Comparison of ENCODE assay signal across 1 cellular context in the genomic region with DNA sequence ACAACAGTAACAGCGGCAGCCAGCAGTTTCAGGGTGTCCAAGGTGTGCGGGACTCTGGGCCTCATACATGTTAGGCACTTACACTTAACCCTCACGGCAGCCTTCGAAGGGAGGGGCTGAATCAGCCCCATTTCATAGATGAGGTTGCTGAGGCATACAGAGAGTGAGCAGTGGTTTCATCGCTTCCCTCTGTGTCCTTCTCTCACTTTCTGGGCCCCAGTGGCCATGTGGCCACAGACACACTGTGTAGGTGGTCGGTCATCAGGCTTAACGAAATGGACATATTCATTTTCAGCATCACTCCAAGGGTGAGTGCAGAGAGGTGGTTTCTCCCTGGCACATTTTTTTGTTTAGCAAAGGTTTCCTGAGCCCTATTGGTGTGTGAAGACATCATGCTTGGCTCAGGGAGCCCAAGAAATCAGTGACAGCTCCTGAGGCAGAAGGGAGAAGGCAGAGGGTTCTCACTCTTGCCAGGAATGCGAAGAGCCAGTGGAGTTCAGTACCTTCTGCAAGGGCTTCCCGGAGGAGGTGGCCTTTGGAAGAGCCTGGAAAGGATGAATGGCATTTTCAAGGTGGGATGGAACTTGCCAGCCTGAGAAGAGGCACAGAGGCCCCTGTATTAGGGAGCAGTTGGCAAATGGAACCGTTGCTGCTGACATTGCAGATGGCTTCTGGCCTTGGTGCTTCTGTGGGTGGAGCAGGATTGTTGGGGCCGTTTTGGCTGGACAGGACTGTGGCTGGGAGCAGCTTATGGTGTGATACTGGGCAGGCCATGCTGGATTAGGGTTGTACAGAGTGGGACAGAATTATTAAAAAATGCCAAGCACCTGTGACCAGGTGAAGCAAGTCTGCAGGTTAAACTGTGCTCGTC.
TF ChIP-seq lines count a peak whose summit lies in the region.

No MANE protein-coding gene starts in this region.

TF ChIP-seq in GM12878, 131 proteins besides CTCF, POLR2A, EP300 and RAD21 (continued from another document):
- TF ChIP-seq, protein P1, sequence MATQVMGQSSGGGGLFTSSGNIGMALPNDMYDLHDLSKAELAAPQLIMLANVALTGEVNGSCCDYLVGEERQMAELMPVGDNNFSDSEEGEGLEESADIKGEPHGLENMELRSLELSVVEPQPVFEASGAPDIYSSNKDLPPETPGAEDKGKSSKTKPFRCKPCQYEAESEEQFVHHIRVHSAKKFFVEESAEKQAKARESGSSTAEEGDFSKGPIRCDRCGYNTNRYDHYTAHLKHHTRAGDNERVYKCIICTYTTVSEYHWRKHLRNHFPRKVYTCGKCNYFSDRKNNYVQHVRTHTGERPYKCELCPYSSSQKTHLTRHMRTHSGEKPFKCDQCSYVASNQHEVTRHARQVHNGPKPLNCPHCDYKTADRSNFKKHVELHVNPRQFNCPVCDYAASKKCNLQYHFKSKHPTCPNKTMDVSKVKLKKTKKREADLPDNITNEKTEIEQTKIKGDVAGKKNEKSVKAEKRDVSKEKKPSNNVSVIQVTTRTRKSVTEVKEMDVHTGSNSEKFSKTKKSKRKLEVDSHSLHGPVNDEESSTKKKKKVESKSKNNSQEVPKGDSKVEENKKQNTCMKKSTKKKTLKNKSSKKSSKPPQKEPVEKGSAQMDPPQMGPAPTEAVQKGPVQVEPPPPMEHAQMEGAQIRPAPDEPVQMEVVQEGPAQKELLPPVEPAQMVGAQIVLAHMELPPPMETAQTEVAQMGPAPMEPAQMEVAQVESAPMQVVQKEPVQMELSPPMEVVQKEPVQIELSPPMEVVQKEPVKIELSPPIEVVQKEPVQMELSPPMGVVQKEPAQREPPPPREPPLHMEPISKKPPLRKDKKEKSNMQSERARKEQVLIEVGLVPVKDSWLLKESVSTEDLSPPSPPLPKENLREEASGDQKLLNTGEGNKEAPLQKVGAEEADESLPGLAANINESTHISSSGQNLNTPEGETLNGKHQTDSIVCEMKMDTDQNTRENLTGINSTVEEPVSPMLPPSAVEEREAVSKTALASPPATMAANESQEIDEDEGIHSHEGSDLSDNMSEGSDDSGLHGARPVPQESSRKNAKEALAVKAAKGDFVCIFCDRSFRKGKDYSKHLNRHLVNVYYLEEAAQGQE (IDR thresholded peaks at IDR 0.05; ENCODE audit: low read depth, low read length), result no peak
- TF ChIP-seq, protein P2, sequence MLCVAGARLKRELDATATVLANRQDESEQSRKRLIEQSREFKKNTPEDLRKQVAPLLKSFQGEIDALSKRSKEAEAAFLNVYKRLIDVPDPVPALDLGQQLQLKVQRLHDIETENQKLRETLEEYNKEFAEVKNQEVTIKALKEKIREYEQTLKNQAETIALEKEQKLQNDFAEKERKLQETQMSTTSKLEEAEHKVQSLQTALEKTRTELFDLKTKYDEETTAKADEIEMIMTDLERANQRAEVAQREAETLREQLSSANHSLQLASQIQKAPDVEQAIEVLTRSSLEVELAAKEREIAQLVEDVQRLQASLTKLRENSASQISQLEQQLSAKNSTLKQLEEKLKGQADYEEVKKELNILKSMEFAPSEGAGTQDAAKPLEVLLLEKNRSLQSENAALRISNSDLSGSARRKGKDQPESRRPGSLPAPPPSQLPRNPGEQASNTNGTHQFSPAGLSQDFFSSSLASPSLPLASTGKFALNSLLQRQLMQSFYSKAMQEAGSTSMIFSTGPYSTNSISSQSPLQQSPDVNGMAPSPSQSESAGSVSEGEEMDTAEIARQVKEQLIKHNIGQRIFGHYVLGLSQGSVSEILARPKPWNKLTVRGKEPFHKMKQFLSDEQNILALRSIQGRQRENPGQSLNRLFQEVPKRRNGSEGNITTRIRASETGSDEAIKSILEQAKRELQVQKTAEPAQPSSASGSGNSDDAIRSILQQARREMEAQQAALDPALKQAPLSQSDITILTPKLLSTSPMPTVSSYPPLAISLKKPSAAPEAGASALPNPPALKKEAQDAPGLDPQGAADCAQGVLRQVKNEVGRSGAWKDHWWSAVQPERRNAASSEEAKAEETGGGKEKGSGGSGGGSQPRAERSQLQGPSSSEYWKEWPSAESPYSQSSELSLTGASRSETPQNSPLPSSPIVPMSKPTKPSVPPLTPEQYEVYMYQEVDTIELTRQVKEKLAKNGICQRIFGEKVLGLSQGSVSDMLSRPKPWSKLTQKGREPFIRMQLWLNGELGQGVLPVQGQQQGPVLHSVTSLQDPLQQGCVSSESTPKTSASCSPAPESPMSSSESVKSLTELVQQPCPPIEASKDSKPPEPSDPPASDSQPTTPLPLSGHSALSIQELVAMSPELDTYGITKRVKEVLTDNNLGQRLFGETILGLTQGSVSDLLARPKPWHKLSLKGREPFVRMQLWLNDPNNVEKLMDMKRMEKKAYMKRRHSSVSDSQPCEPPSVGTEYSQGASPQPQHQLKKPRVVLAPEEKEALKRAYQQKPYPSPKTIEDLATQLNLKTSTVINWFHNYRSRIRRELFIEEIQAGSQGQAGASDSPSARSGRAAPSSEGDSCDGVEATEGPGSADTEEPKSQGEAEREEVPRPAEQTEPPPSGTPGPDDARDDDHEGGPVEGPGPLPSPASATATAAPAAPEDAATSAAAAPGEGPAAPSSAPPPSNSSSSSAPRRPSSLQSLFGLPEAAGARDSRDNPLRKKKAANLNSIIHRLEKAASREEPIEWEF (IDR thresholded peaks at IDR 0.05; ENCODE audit: insufficient replicate concordance, low read depth, low read length), result no peak
- TF ChIP-seq, protein P3, sequence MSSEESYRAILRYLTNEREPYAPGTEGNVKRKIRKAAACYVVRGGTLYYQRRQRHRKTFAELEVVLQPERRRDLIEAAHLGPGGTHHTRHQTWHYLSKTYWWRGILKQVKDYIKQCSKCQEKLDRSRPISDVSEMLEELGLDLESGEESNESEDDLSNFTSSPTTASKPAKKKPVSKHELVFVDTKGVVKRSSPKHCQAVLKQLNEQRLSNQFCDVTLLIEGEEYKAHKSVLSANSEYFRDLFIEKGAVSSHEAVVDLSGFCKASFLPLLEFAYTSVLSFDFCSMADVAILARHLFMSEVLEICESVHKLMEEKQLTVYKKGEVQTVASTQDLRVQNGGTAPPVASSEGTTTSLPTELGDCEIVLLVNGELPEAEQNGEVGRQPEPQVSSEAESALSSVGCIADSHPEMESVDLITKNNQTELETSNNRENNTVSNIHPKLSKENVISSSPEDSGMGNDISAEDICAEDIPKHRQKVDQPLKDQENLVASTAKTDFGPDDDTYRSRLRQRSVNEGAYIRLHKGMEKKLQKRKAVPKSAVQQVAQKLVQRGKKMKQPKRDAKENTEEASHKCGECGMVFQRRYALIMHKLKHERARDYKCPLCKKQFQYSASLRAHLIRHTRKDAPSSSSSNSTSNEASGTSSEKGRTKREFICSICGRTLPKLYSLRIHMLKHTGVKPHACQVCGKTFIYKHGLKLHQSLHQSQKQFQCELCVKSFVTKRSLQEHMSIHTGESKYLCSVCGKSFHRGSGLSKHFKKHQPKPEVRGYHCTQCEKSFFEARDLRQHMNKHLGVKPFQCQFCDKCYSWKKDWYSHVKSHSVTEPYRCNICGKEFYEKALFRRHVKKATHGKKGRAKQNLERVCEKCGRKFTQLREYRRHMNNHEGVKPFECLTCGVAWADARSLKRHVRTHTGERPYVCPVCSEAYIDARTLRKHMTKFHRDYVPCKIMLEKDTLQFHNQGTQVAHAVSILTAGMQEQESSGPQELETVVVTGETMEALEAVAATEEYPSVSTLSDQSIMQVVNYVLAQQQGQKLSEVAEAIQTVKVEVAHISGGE (CRISPR knock-in tag; IDR thresholded peaks at IDR 0.05), result no peak
- TF ChIP-seq POLR2AphosphoS2 (IDR thresholded peaks at IDR 0.05; ENCODE audit: low read depth, low read length) (no peak), CBFB (IDR thresholded peaks at IDR 0.05; ENCODE audit: low read depth) (peak; percentile 98), MYC (IDR thresholded peaks at IDR 0.05; ENCODE audit: insufficient read depth, insufficient read length, insufficient replicate concordance, low read length, severe bottlenecking) (peak; percentile 57), CREB1 (IDR thresholded peaks at IDR 0.05; ENCODE audit: low read depth) (peak; percentile 44; the same call in 1 of the 2 replicates), ZBED1 (IDR thresholded peaks at IDR 0.05; ENCODE audit: borderline replicate concordance) (peak; percentile 83; the same call in 1 of the 2 replicates), GATAD2B (conservative IDR thresholded peaks at IDR 0.05; ENCODE audit: low read depth) (peak; percentile 79), BMI1 (IDR thresholded peaks at IDR 0.05; ENCODE audit: borderline replicate concordance) (no peak; the same call in 1 of the 2 replicates), ATF7 (IDR thresholded peaks at IDR 0.05; ENCODE audit: low read depth) (peak; percentile 74), RFX5 (IDR thresholded peaks at IDR 0.05; ENCODE audit: low read depth, low read length) (no peak), SKIL (IDR thresholded peaks at IDR 0.05; ENCODE audit: low read depth, poor library complexity, severe bottlenecking) (peak; percentile 62), NR2C2 (IDR thresholded peaks at IDR 0.05; ENCODE audit: borderline replicate concordance, control insufficient read depth, insufficient read length, low read depth) (no peak), NRF1 (conservative IDR thresholded peaks at IDR 0.05; ENCODE audit: low read depth, low read length) (no peak), SRF (IDR thresholded peaks at IDR 0.05; ENCODE audit: low read depth in 2 of 2, low read length in 2 of 2) (no peak), MEF2B (IDR thresholded peaks at IDR 0.05; ENCODE audit: partially characterized antibody, poor library complexity, severe bottlenecking) (peak; percentile 22), RCOR1 (conservative IDR thresholded peaks at IDR 0.05; ENCODE audit: low read depth, low read length) (peak; percentile 72), IKZF2 (IDR thresholded peaks at IDR 0.05) (peak; percentile 93 to 94), POU2F2 (IDR thresholded peaks at IDR 0.05; ENCODE audit: borderline replicate concordance, low read depth, low read length) (peak; percentile 91), MTA3 (IDR thresholded peaks at IDR 0.05; ENCODE audit: borderline replicate concordance, low read length) (peak; percentile 52; the same call in 1 of the 2 replicates), TARDBP (IDR thresholded peaks at IDR 0.05; ENCODE audit: borderline replicate concordance) (0 out of 2 replicates have a peak, but pooled peaks have one; percentile 53), RB1 (IDR thresholded peaks at IDR 0.05; ENCODE audit: borderline replicate concordance) (no peak), HDAC2 (IDR thresholded peaks at IDR 0.05) (peak; percentile 64; the same call in 1 of the 2 replicates), IRF4 (IDR thresholded peaks at IDR 0.05; ENCODE audit: low read depth, low read length) (peak; percentile 99), HDGF (IDR thresholded peaks at IDR 0.05) (no peak), ZSCAN29 (IDR thresholded peaks at IDR 0.05) (no peak), ZNF217 (IDR thresholded peaks at IDR 0.05) (peak; percentile 90; the same call in 1 of the 2 replicates), PAX5 (IDR thresholded peaks at IDR 0.05; ENCODE audit: borderline replicate concordance, low read depth, low read length) (peak; percentile 92), ZBTB4 (CRISPR knock-in tag; IDR thresholded peaks at IDR 0.05) (no peak), SUPT20H (IDR thresholded peaks at IDR 0.05; ENCODE audit: borderline replicate concordance, control insufficient read depth, low read depth, low read length) (no peak), BCL3 (IDR thresholded peaks at IDR 0.05; ENCODE audit: borderline replicate concordance, insufficient read depth, low read depth, low read length, poor library complexity, severe bottlenecking) (peak; percentile 73), ZNF384 (IDR thresholded peaks at IDR 0.05; ENCODE audit: borderline replicate concordance, low read depth, low read length) (no peak)
- TF ChIP-seq, protein P4, sequence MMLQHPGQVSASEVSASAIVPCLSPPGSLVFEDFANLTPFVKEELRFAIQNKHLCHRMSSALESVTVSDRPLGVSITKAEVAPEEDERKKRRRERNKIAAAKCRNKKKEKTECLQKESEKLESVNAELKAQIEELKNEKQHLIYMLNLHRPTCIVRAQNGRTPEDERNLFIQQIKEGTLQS (IDR thresholded peaks at IDR 0.05; ENCODE audit: borderline replicate concordance, extremely low read depth, low read depth, low read length), result no peak
